Comparison of ENCODE assay signal across 17 cellular contexts in the genomic region with DNA sequence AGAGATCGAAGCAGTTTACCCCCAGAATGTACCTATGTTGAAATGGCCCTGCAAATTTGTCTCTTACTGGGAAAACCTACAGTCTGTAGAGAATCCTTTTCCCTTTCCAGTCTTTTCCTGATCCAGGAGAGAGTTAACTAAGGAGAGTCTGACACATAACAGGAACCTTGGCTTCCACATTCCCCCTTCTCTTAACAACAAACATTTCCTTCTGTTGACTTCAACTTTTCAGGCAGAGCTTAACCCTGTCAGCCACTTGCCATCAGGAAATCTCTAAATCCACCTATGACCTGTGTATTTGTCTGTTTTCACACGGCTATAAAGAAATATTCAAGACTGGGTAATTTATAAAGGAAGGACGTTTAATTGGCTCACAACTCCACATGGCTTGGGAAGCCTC. TPM values are rescaled to one million over a fixed set of nuclear protein-coding genes. Genes with fewer than 3 reads are reported as not detected.
DNase-seq lines count a peak whose midpoint lies in the region; ATAC-seq and TF ChIP-seq lines count a peak whose summit lies in the region.
"Had no signal": no experiment of that assay in that cellular context is flagged by ENCODE, and none has a peak within 500 bp of the region (broad histone marks: within the 10 kb centered on the region; RNA-seq: fewer than 3 reads in every experiment).

No MANE protein-coding gene starts in this region.

- H3K4me1 Mint-ChIP-seq in nephron progenitor cell = peaks cover 11% of the 10 kb centered on the region

- H3K4me1 ChIP-seq in esophagus squamous epithelium (peaks cover 14 to 55% (median 17%) of the 10 kb centered on the region in 3 donors), upper lobe of right lung (peaks cover 23% of the 10 kb centered on the region)

- H3K4me3 Mint-ChIP-seq in nephron progenitor cell = no peak overlapping the region
- H3K4me3 Mint-ChIP-seq: T-helper 2 cell treated with Interferon-gamma antibody and Interleukin-4, amounts not matched to agents 5 μg/mL and 100 μg/mL, for 36 hours had no signal

- H3K36me3 ChIP-seq in esophagus squamous epithelium (no peaks in the 10 kb centered on the region), upper lobe of right lung (no peaks in the 10 kb centered on the region)

- ATAC-seq in upper lobe of right lung (no peak), HG02678 (IDR thresholded peaks at IDR 0.05; ENCODE audit: unreplicated experiment) (no peak)

- intact Hi-C loops in esophagus squamous epithelium (cut with DNase I) (no loop called here), upper lobe of right lung (cut with DNase I) (no loop called here)

- peaks cover 3% of the 10 kb centered on the region for H3K27me3 Mint-ChIP-seq in nephron progenitor cell (ENCODE audit: low read depth, poor library complexity)

- peak overlapping the region; percentile 94 for H3K27ac ChIP-seq in VCaP
- H3K27ac ChIP-seq in esophagus squamous epithelium = peak overlapping the region; percentile 79 to 90 (median 81)
- H3K27ac ChIP-seq in upper lobe of right lung = peak overlapping the region; percentile 68
- H3K27ac ChIP-seq in caudate nucleus (ENCODE audit: low read depth, low read length) = no peak overlapping the region
- H3K27ac ChIP-seq: BLaER1 treated with 17β-estradiol and CSF1 and Interleukin-3, amounts not matched to agents 10 nM and 100 nM; GM23248 had no signal

- H3K9me3 ChIP-seq in esophagus squamous epithelium (no peaks in the 10 kb centered on the region), upper lobe of right lung (no peaks in the 10 kb centered on the region)

- 8 to 24% methylated on average over 1 to 3 of the region's 3 CpGs for WGBS in esophagus squamous epithelium, 2 donors

- no peak for TF ChIP-seq POLR2A in esophagus squamous epithelium (IDR thresholded peaks at IDR 0.05)

- no peak for TF ChIP-seq CTCF in VCaP (conservative IDR thresholded peaks at IDR 0.05)
- TF ChIP-seq CTCF in esophagus squamous epithelium (IDR thresholded peaks at IDR 0.05) = no peak
- TF ChIP-seq CTCF in nephron progenitor cell (IDR thresholded peaks at IDR 0.05) = no peak
- TF ChIP-seq CTCF in upper lobe of right lung (IDR thresholded peaks at IDR 0.05) = no peak

- H3K4me3 ChIP-seq in esophagus squamous epithelium (no peak overlapping the region), upper lobe of right lung (no peak overlapping the region)
- H3K4me3 ChIP-seq: BLaER1 treated with 17β-estradiol and CSF1 and Interleukin-3, amounts not matched to agents 10 nM and 100 nM; GM23248 had no signal

- H3K27ac Mint-ChIP-seq in nephron progenitor cell = peak overlapping the region; percentile 3
- H3K27ac Mint-ChIP-seq: T-helper 2 cell treated with Interferon-gamma antibody and Interleukin-4, amounts not matched to agents 5 μg/mL and 100 μg/mL, for 36 hours had no signal

- DNase-seq in esophagus squamous epithelium (lab: John Stamatoyannopoulos, UW) (no peak), nephron progenitor cell (no peak), upper lobe of right lung (no peak), GF-D8 (lab: John Stamatoyannopoulos, UW) (no peak), HuH-7.5 (ENCODE audit: low spot score) (no peak), caudate nucleus (lab: John Stamatoyannopoulos, UW) (no peak)
- DNase-seq: activated CD4-positive, alpha-beta T cell treated with anti-CD3 and anti-CD28 coated beads for 4 hours; GM23248; hypothalamus; midbrain; NCI-H1694 treated with DMSO at 0.1 percent for 48 hours; NCI-H524 treated with DMSO at 0.1 percent for 48 hours had no signal

- peaks cover 8% of the 10 kb centered on the region for H3K9me3 Mint-ChIP-seq in nephron progenitor cell

- H3K27me3 ChIP-seq in esophagus squamous epithelium (no peaks in the 10 kb centered on the region), upper lobe of right lung (no peaks in the 10 kb centered on the region)

- H3K36me3 Mint-ChIP-seq in nephron progenitor cell (ENCODE audit: low read depth) = no peaks in the 10 kb centered on the region

RNA-seq across cellular contexts. Expression of gene GPR78, which starts 45.6 kb away (rescaled TPM):
- 1 to 10 TPM; 2.5 to 8.3 (median 3.1) TPM for total RNA-seq in esophagus squamous epithelium
- total RNA-seq in upper lobe of right lung = 0.23 TPM
- total RNA-seq: GM23248, RPMI7951 had no signal

RNA-seq across cellular contexts. Expression of gene CPZ, which starts 58.0 kb away (rescaled TPM):
- total RNA-seq in esophagus squamous epithelium (10 to 100 TPM in 1 of 4 donors, 1 to 10 TPM in 1, under 1 TPM in 2; 0.76 to 12.2 (median 1.9) TPM), upper lobe of right lung (6.7 TPM)
